32 cellular contexts compared by ENCODE assay signal in the genomic region with DNA sequence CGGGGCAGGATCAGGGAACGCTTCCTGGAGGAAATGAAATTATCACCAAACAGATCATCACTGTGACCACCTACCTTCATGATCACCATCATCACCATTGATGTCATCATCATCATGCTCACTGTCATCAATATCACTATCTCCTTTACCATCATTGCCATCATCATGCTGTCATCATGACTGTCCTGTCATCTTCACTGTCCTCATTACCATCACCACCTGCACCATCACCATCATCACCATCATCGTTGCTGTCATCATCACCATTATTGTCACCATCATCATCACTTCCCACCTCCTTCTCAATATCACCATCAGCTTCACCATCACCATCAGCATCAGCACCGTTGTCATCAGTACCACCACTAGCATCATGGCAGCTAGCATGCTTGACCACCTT.
"Had no signal": no experiment of that assay in that cellular context is flagged by ENCODE, and none has a peak within 500 bp of the region (broad histone marks: within the 10 kb centered on the region; RNA-seq: fewer than 3 reads in every experiment).

No MANE protein-coding gene starts in this region.

- DNase-seq: activated B cell treated with CpG ODN at 0.5 μM for 24 hours; activated CD4-positive, alpha-beta T cell treated with anti-CD3 and anti-CD28 coated beads for 48 hours; activated CD4-positive, alpha-beta T cell treated with anti-CD3 and anti-CD28 coated beads, Interleukin-2, amount 50 U/mL, for 1 hour; activated CD4-positive, alpha-beta T cell treated with anti-CD3 and anti-CD28 coated beads, Interleukin-2, amount 50 U/mL, for 48 hours; activated CD8-positive, alpha-beta memory T cell treated with anti-CD3 and anti-CD28 coated beads for 24 hours; activated CD8-positive, alpha-beta T cell treated with anti-CD3 and anti-CD28 coated beads for 36 hours; activated gamma-delta T cell; activated naive CD4-positive, alpha-beta T cell treated with anti-CD3 and anti-CD28 coated beads, Interleukin-2, amount 50 U/mL, for 16 hours; activated naive CD4-positive, alpha-beta T cell treated with Interleukin-2 at 50 U/mL for 16 hours; activated T-cell treated with anti-CD3 and anti-CD28 coated beads, Interleukin-2, amount 50 U/mL, for 4 hours; amniotic stem cell; anterior cingulate cortex; brain microvascular endothelial cell; caudate nucleus; cortex of kidney; dermis blood vessel endothelial cell; effector CD8-positive, alpha-beta T cell; esophagus squamous epithelium; foreskin melanocyte; heart right ventricle; T-helper 17 cell; T1000; WERI-Rb-1 had no signal

- H3K36me3 ChIP-seq: brain microvascular endothelial cell, heart right ventricle, WERI-Rb-1 had no signal

- H2AFZ ChIP-seq: hepatocyte had no signal

- FAIRE-seq: astrocyte, colon, endometrium, endothelial cell of umbilical vein had no signal

- H3K4me3 ChIP-seq: esophagus squamous epithelium, gastroesophageal sphincter, heart right ventricle, hepatocyte had no signal

- ATAC-seq: activated CD4-positive, CD25-positive, alpha-beta regulatory T cell treated with anti-CD3 and anti-CD28 coated beads, Interleukin-2, amount 50 U/mL, for 24 hours; activated CD8-positive, alpha-beta T cell treated with anti-CD3 and anti-CD28 coated beads for 36 hours; activated T-cell treated with anti-CD3 and anti-CD28 coated beads, Interleukin-2, amount 50 U/mL, for 4 hours; activated T-helper 17 cell treated with anti-CD3 and anti-CD28 coated beads, Interleukin-2, amount 50 U/mL, for 72 hours; gastroesophageal sphincter; heart right ventricle; T-helper 17 cell had no signal

- H3K27ac ChIP-seq: brain microvascular endothelial cell, epithelial cell of prostate, esophagus squamous epithelium, heart right ventricle, hepatocyte, WERI-Rb-1 had no signal

- H3K9me3 ChIP-seq: esophagus squamous epithelium, gastroesophageal sphincter, heart right ventricle had no signal

- H3K4me2 ChIP-seq: hepatocyte had no signal

- H3K79me2 ChIP-seq: hepatocyte had no signal

- H3K27me3 ChIP-seq: brain microvascular endothelial cell, esophagus squamous epithelium, gastroesophageal sphincter had no signal
